24 cellular contexts compared by ENCODE assay signal in genomic region chr20:38864662-38865061, GRCh38. TPM values are rescaled to one million over a fixed set of nuclear protein-coding genes. Genes with fewer than 3 reads are reported as not detected.
A peak's percentile ranks its signal among the peaks of the same experiment; 100 is the strongest.
DNase-seq lines count a peak whose midpoint lies in the region; ATAC-seq and TF ChIP-seq lines count a peak whose summit lies in the region.
"Had no signal": no experiment of that assay in that cellular context is flagged by ENCODE, and none has a peak within 500 bp of the region (broad histone marks: within the 10 kb centered on the region; RNA-seq: fewer than 3 reads in every experiment).

No MANE protein-coding gene starts in this region.

- 87 to 100% (median 90%) methylated on average over 4 to 5 of the region's 5 CpGs for WGBS in spleen, 5 donors

- H3K4me1 Mint-ChIP-seq in activated naive CD4-positive, alpha-beta T cell treated with anti-CD3 and anti-CD28 coated beads, Interleukin-2, amount 50 U/mL, for 24 hours, result peaks cover 51% of the 10 kb centered on the region
- peaks cover 47% of the 10 kb centered on the region for H3K4me1 Mint-ChIP-seq in activated naive CD4-positive, alpha-beta T cell treated with anti-CD3 and anti-CD28 coated beads, Interleukin-2, amount 10 ng/mL, durations not matched to agents 7 days and 5 days

- DNase-seq in activated naive CD4-positive, alpha-beta T cell treated with anti-CD3 and anti-CD28 coated beads, Interleukin-2, amount 10 ng/mL, durations not matched to agents 7 days and 5 days, result no peak
- peak; percentile 48 for DNase-seq in NCI-H2227 treated with DMSO at 0.1 percent for 48 hours (lab: John Stamatoyannopoulos, UW)
- DNase-seq in spleen, result no peak
- no peak for DNase-seq in dermis blood vessel endothelial cell
- no peak for DNase-seq in foreskin fibroblast
- DNase-seq: activated CD4-positive, CD25-positive, alpha-beta regulatory T cell; DMS53; H9; hippocampal formation; Karpas-422; mucosa of descending colon; NCI-H2081 treated with DMSO at 0.1 percent for 48 hours; NCI-H524; PC-9; stimulated activated CD4-positive, alpha-beta T cell treated with anti-CD3 and anti-CD28 coated beads, Interleukin-4, amount 100 ng/mL, for 24 hours; trophoblast cell had no signal

- CTCF ChIA-PET in activated naive CD4-positive, alpha-beta T cell treated with anti-CD3 and anti-CD28 coated beads, Interleukin-2, amount 10 ng/mL, durations not matched to agents 7 days and 5 days (lab: Charles Lee), result no interaction called here

- TF ChIP-seq POLR2A in spleen (IDR thresholded peaks at IDR 0.05), result no peak

- no peaks in the 10 kb centered on the region for H3K9me3 ChIP-seq in spleen
- H3K9me3 ChIP-seq: adrenal gland, breast epithelium, mucosa of descending colon had no signal

- no peaks in the 10 kb centered on the region for H3K9me3 Mint-ChIP-seq in activated naive CD4-positive, alpha-beta T cell treated with anti-CD3 and anti-CD28 coated beads, Interleukin-2, amount 50 U/mL, for 24 hours
- H3K9me3 Mint-ChIP-seq in activated naive CD4-positive, alpha-beta T cell treated with anti-CD3 and anti-CD28 coated beads, Interleukin-2, amount 10 ng/mL, durations not matched to agents 7 days and 5 days, result no peaks in the 10 kb centered on the region
- H3K9me3 Mint-ChIP-seq: dendritic cell treated with granulocyte-macrophage colony-stimulating factor and Interleukin-4, amounts not matched to agents 40 ng/mL and 50 ng/mL, for 4 days; H9 had no signal

- H3K4me3 Mint-ChIP-seq in activated naive CD4-positive, alpha-beta T cell treated with anti-CD3 and anti-CD28 coated beads, Interleukin-2, amount 50 U/mL, for 24 hours, result no peak overlapping the region
- no peak overlapping the region for H3K4me3 Mint-ChIP-seq in activated naive CD4-positive, alpha-beta T cell treated with anti-CD3 and anti-CD28 coated beads, Interleukin-2, amount 10 ng/mL, durations not matched to agents 7 days and 5 days
- H3K4me3 Mint-ChIP-seq: CD14-positive monocyte; dendritic cell treated with granulocyte-macrophage colony-stimulating factor and Interleukin-4, amounts not matched to agents 40 ng/mL and 50 ng/mL, for 4 days; H9 had no signal

- H3K36me3 ChIP-seq in spleen, result peaks cover 0 to 3% (median 0%) of the 10 kb centered on the region in 6 donors
- H3K36me3 ChIP-seq: adrenal gland, breast epithelium had no signal

- no peak for ATAC-seq in GM21528 (IDR thresholded peaks at IDR 0.05; ENCODE audit: low FRiP score, unreplicated experiment)
- ATAC-seq: mucosa of descending colon had no signal

- H3K27me3 ChIP-seq in spleen (replicated peaks in 1 of 7), result no peaks in the 10 kb centered on the region
- H3K27me3 ChIP-seq: adrenal gland, breast epithelium had no signal

- intact Hi-C loops in spleen (cut with DNase I; ENCODE audit: low total_unique reads), result no loop called here

- H3K27me3 Mint-ChIP-seq in activated naive CD4-positive, alpha-beta T cell treated with anti-CD3 and anti-CD28 coated beads, Interleukin-2, amount 50 U/mL, for 24 hours, result no peaks in the 10 kb centered on the region
- H3K27me3 Mint-ChIP-seq in activated naive CD4-positive, alpha-beta T cell treated with anti-CD3 and anti-CD28 coated beads, Interleukin-2, amount 10 ng/mL, durations not matched to agents 7 days and 5 days, result no peaks in the 10 kb centered on the region
- H3K27me3 Mint-ChIP-seq: dendritic cell treated with granulocyte-macrophage colony-stimulating factor and Interleukin-4, amounts not matched to agents 40 ng/mL and 50 ng/mL, for 4 days had no signal

- H3K27ac ChIP-seq in angular gyrus (ENCODE audit: low read depth, low read length) (peak overlapping the region; percentile 56), spleen (peak overlapping the region in 6 of 8 donors; percentile 12 to 87 (median 78))
- H3K27ac ChIP-seq: adrenal gland, breast epithelium, PC-9 had no signal

- H3K4me3 ChIP-seq in spleen (no peak overlapping the region), foreskin fibroblast (ENCODE audit: low read depth in 1 of 2, low read length in 2 of 2) (no peak overlapping the region)
- H3K4me3 ChIP-seq: adrenal gland, breast epithelium, mucosa of descending colon, PC-9, smooth muscle cell had no signal

- peak overlapping the region; percentile 35 for H3K27ac Mint-ChIP-seq in activated naive CD4-positive, alpha-beta T cell treated with anti-CD3 and anti-CD28 coated beads, Interleukin-2, amount 50 U/mL, for 24 hours
- H3K27ac Mint-ChIP-seq in activated naive CD4-positive, alpha-beta T cell treated with anti-CD3 and anti-CD28 coated beads, Interleukin-2, amount 10 ng/mL, durations not matched to agents 7 days and 5 days, result no peak overlapping the region
- H3K27ac Mint-ChIP-seq: dendritic cell treated with granulocyte-macrophage colony-stimulating factor and Interleukin-4, amounts not matched to agents 40 ng/mL and 50 ng/mL, for 4 days; H9 had no signal

- peaks cover 44 to 100% (median 80%) of the 10 kb centered on the region in 6 donors for H3K4me1 ChIP-seq in spleen
- H3K4me1 ChIP-seq: adrenal gland, breast epithelium had no signal

- TF ChIP-seq CTCF in spleen (IDR thresholded peaks at IDR 0.05 in 8 of 11, conservative IDR thresholded peaks at IDR 0.05 in 3 of 11) (no peak), foreskin fibroblast (IDR thresholded peaks at IDR 0.05; ENCODE audit: low read depth, low read length) (no peak)

- peaks cover 11% of the 10 kb centered on the region for H3K36me3 Mint-ChIP-seq in activated naive CD4-positive, alpha-beta T cell treated with anti-CD3 and anti-CD28 coated beads, Interleukin-2, amount 50 U/mL, for 24 hours
- peaks cover 16% of the 10 kb centered on the region for H3K36me3 Mint-ChIP-seq in activated naive CD4-positive, alpha-beta T cell treated with anti-CD3 and anti-CD28 coated beads, Interleukin-2, amount 10 ng/mL, durations not matched to agents 7 days and 5 days

RNA-seq across cellular contexts. Expression of gene PPP1R16B, which starts 59.2 kb away (rescaled TPM):
- 10 to 100 TPM; 35.7 to 66.0 (median 47.4) TPM for total RNA-seq in spleen
- polyA plus RNA-seq in spleen, result 10 to 100 TPM; 16.0 to 35.0 (median 16.5) TPM
- total RNA-seq in dermis blood vessel endothelial cell, result 247 and 304 TPM in 2 replicates
- total RNA-seq: PC-9, smooth muscle cell had no signal
- polyA plus RNA-seq: smooth muscle cell had no signal
